7 cellular contexts compared by ENCODE assay signal in the genomic region with DNA sequence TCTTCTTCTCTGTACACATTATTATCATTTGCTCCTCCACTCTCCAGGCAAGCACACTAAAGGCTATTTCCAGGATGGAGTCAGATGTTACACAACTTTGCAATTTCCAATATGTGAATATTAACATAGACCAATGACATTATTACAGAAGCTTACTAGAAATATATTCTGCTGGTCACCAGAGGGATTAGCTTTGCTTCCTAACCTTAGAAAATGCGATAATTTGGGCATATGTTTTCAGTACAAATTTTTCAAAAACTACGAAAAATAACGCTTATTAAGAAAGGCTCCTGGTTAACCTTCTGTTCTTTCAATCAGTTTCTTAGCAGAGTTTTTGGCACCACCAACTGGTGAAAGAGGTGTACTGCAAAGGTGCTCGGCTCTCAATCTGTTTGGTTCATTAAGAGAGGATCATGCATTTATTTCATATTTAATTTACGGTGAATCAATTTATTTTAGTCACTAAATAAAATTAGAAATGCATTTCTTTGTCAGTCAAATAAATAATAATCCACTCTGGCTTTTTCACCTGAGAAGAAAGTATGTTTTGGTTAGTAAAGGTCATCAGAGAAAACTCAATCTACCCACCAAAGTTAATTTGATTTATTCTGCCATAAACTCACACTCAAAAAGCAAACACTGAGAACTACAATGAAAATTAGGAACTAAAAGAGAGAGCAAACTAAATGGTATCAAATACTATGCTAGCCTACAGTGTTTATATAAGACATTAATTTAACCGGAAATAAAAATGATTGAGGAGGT. TPM values are rescaled to one million over a fixed set of nuclear protein-coding genes. Genes with fewer than 3 reads are reported as not detected.
A peak's percentile ranks its signal among the peaks of the same experiment; 100 is the strongest.
DNase-seq lines count a peak whose midpoint lies in the region; ATAC-seq, FAIRE-seq and TF ChIP-seq lines count a peak whose summit lies in the region.

No MANE protein-coding gene starts in this region.

- FAIRE-seq in GM12892 (lab: Jason Lieb, UNC): peak; percentile 44
- FAIRE-seq in small intestine (lab: Jason Lieb, UNC): peak; percentile 67

- H3K27ac ChIP-seq in right cardiac atrium (ENCODE audit: low read length) (no peak overlapping the region), small intestine (ENCODE audit: low read depth in 1 of 2, low read length in 1 of 2) (no peak overlapping the region)

- H3K4me3 ChIP-seq in right cardiac atrium (ENCODE audit: low read length) (no peak overlapping the region), small intestine (ENCODE audit: low read depth in 1 of 2, low read length in 2 of 2) (no peak overlapping the region)

- no peaks in the 10 kb centered on the region for H3K4me1 ChIP-seq in right cardiac atrium (ENCODE audit: control insufficient read depth, insufficient read depth, low read length)
- peaks cover 0 to 2% of the 10 kb centered on the region in 2 donors for H3K4me1 ChIP-seq in small intestine (ENCODE audit: control insufficient read depth in 2 of 2, insufficient read depth in 1 of 2, low read depth in 1 of 2, low read length in 1 of 2)

- ATAC-seq in right cardiac atrium (peak; percentile 60 to 66), GM21526 (IDR thresholded peaks at IDR 0.05; ENCODE audit: low FRiP score, unreplicated experiment) (no peak)

- 19% methylated on average over 6 of the region's 6 CpGs for WGBS in right cardiac atrium
- WGBS in small intestine, 3 donors: 17 to 19% (median 18%) methylated on average over 6 of the region's 6 CpGs

- TF ChIP-seq POLR2A in GM12892 (IDR thresholded peaks at IDR 0.05; ENCODE audit: low read depth, low read length): no peak

- peak; percentile 8 for DNase-seq in GM12892 (ENCODE audit: insufficient read length)
- DNase-seq in NCI-H1417 (lab: John Stamatoyannopoulos, UW): peak; percentile 65 to 87 (median 87)
- DNase-seq in T-helper 1 cell: peak in 4 of 5 donors; percentile 29 to 52 (median 40)
- DNase-seq in amniotic stem cell (lab: John Stamatoyannopoulos, UW): peak; percentile 37
- DNase-seq in right cardiac atrium: peak in 2 of 3 donors; percentile 29 to 60
- DNase-seq in small intestine: peak; percentile 80

- H3K9me3 ChIP-seq in right cardiac atrium (ENCODE audit: control insufficient read depth, low read length) (no peaks in the 10 kb centered on the region), small intestine (ENCODE audit: control insufficient read depth, low read depth) (no peaks in the 10 kb centered on the region)

- H3K27me3 ChIP-seq in right cardiac atrium (ENCODE audit: control insufficient read depth, insufficient read depth) (no peaks in the 10 kb centered on the region), small intestine (ENCODE audit: control insufficient read depth in 2 of 2, insufficient read depth in 2 of 2, low read length in 2 of 2) (no peaks in the 10 kb centered on the region)

- intact Hi-C loops in right cardiac atrium (cut with DNase I): loop anchor here in 3 of 4 donors (5.0 to 10.0 kb wide), 4 partner anchors 500 to 888 kb away; a partner anchor contains a TSS

- no peaks in the 10 kb centered on the region for H3K36me3 ChIP-seq in small intestine (ENCODE audit: control insufficient read depth in 2 of 2, insufficient read depth in 2 of 2, low read length in 2 of 2)

RNA-seq across cellular contexts. Expression of a gene that starts 39.2 kb away (rescaled TPM):
- 11.0 TPM for polyA plus RNA-seq in GM12892 (2012; ENCODE audit: missing spikeins)
- 1 to 10 TPM; 3.0 to 4.2 (median 4.1) TPM for total RNA-seq in right cardiac atrium
- polyA plus RNA-seq in right cardiac atrium (4.2 TPM), small intestine (10 to 100 TPM in 1 of 3 donors, 1 to 10 TPM in 2; 3.8 to 11.3 (median 4.2) TPM)

RNA-seq across cellular contexts. Expression of a gene that starts 40.4 kb away (rescaled TPM):
- polyA plus RNA-seq in GM12892 (2012; ENCODE audit: missing spikeins): 34.1 TPM
- total RNA-seq in right cardiac atrium: 1 to 10 TPM; 3.8 to 5.4 (median 4.3) TPM
- polyA plus RNA-seq in right cardiac atrium: 1.3 TPM
- 1 to 10 TPM; 2.5 to 9.2 (median 4.1) TPM for polyA plus RNA-seq in small intestine

Comparison
In these comparisons a context has a peak if more than half of its experiments do, and no peak if none do; other contexts are left out.
1. DNase-seq: peak in every context shown above with its lines; median percentile 87 in NCI-H1417; 80 in small intestine; 44 in right cardiac atrium; 40 in T-helper 1 cell; 37 in amniotic stem cell; 8 in GM12892.